1 cellular context compared by ENCODE assay signal in genomic region chr7:149860821-149861727, GRCh38.
TF ChIP-seq lines count a peak whose summit lies in the region.

No MANE protein-coding gene starts in this region.

TF ChIP-seq in H1, 55 proteins besides CTCF, POLR2A, EP300 and RAD21 (continued from another document):
- TF ChIP-seq TCF12 (IDR thresholded peaks at IDR 0.05; ENCODE audit: low read depth, low read length) (0 out of 2 replicates have a peak, but pooled peaks have one; percentile 18), GABPA (IDR thresholded peaks at IDR 0.05; ENCODE audit: borderline replicate concordance, insufficient read depth, low read length) (peak; percentile 47; the same call in 1 of the 2 replicates), E2F6 (IDR thresholded peaks at IDR 0.05) (peak; percentile 37; the same call in 1 of the 2 replicates), YY1 (IDR thresholded peaks at IDR 0.05; ENCODE audit: low read depth, low read length) (0 out of 2 replicates have a peak, but pooled peaks have one; percentile 20), CREB1 (IDR thresholded peaks at IDR 0.05) (no peak), CTBP2 (IDR thresholded peaks at IDR 0.05; ENCODE audit: borderline replicate concordance, insufficient read depth, insufficient read length, low read length) (no peak)
- TF ChIP-seq, protein P1, sequence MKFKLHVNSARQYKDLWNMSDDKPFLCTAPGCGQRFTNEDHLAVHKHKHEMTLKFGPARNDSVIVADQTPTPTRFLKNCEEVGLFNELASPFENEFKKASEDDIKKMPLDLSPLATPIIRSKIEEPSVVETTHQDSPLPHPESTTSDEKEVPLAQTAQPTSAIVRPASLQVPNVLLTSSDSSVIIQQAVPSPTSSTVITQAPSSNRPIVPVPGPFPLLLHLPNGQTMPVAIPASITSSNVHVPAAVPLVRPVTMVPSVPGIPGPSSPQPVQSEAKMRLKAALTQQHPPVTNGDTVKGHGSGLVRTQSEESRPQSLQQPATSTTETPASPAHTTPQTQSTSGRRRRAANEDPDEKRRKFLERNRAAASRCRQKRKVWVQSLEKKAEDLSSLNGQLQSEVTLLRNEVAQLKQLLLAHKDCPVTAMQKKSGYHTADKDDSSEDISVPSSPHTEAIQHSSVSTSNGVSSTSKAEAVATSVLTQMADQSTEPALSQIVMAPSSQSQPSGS (IDR thresholded peaks at IDR 0.05; ENCODE audit: low read length) = no peak
TF ChIP-seq in H1: peak in this region for 5.
